In genomic region chr11:27699926-27700350, GRCh38 we compare ENCODE assay signal across 8 cellular contexts. TPM values are rescaled to one million over a fixed set of nuclear protein-coding genes. Genes with fewer than 3 reads are reported as not detected.
DNase-seq lines count a peak whose midpoint lies in the region; ATAC-seq, FAIRE-seq and TF ChIP-seq lines count a peak whose summit lies in the region.
"Had no signal": no experiment of that assay in that cellular context is flagged by ENCODE, and none has a peak within 500 bp of the region (broad histone marks: within the 10 kb centered on the region; RNA-seq: fewer than 3 reads in every experiment).

No MANE protein-coding gene starts in this region.

- no peak overlapping the region for H3K27ac Mint-ChIP-seq in activated naive CD8-positive, alpha-beta T cell treated with anti-CD3 and anti-CD28 coated beads for 36 hours
- H3K27ac Mint-ChIP-seq: T-helper 1 cell treated with Interleukin-12 subunit alpha and Interleukin-12 subunit beta and Interleukin-4 antibody, amounts not matched to agents 30 μg/mL and 1 μg/mL, for 36 hours had no signal

- H3K4me3 ChIP-seq in HFF-Myc (replicated peaks; ENCODE audit: low read depth, low read length) = peak overlapping the region; percentile 96
- H3K4me3 ChIP-seq in kidney epithelial cell (ENCODE audit: low read depth, low read length) = peak overlapping the region; percentile 91
- H3K4me3 ChIP-seq in stomach = peak overlapping the region; percentile 48 to 68 (median 60)

- H3K27ac ChIP-seq in stomach = no peak overlapping the region

- peaks cover 2% of the 10 kb centered on the region for H3K27me3 ChIP-seq in kidney epithelial cell (ENCODE audit: control insufficient read depth, insufficient read depth, low read length)
- peaks cover 0 to 90% (median 41%) of the 10 kb centered on the region in 3 donors for H3K27me3 ChIP-seq in stomach

- TF ChIP-seq POLR2A in stomach (IDR thresholded peaks at IDR 0.05) = no peak

- peaks cover 25% of the 10 kb centered on the region for H3K4me1 Mint-ChIP-seq in activated naive CD8-positive, alpha-beta T cell treated with anti-CD3 and anti-CD28 coated beads for 36 hours

- no peak for TF ChIP-seq EP300 in stomach (IDR thresholded peaks at IDR 0.05)

- intact Hi-C loops in stomach (cut with DNase I; ENCODE audit: low total_unique reads) = loop anchor here (10.0 kb wide), 2 partner anchors 835 to 1635 kb away; no protein-coding TSS in a partner anchor

- H3K36me3 ChIP-seq in kidney epithelial cell (ENCODE audit: control insufficient read depth, insufficient read depth, low read length) = no peaks in the 10 kb centered on the region
- H3K36me3 ChIP-seq in stomach = no peaks in the 10 kb centered on the region

- H3K4me1 ChIP-seq in stomach = peaks cover 21 to 36% (median 34%) of the 10 kb centered on the region in 4 donors

- H3K27me3 Mint-ChIP-seq in activated naive CD8-positive, alpha-beta T cell treated with anti-CD3 and anti-CD28 coated beads for 36 hours = peaks cover 77% of the 10 kb centered on the region

- H3K36me3 Mint-ChIP-seq in activated naive CD8-positive, alpha-beta T cell treated with anti-CD3 and anti-CD28 coated beads for 36 hours = no peaks in the 10 kb centered on the region

- TF ChIP-seq CTCF in HFF-Myc (IDR thresholded peaks at IDR 0.05; ENCODE audit: low read depth, low read length, missing control alignments) = no peak
- no peak for TF ChIP-seq CTCF in kidney epithelial cell (IDR thresholded peaks at IDR 0.05; ENCODE audit: insufficient read depth, low read length, poor library complexity, severe bottlenecking)
- TF ChIP-seq CTCF in stomach (IDR thresholded peaks at IDR 0.05) = no peak
- TF ChIP-seq CTCF in D721Med (IDR thresholded peaks at IDR 0.05; ENCODE audit: insufficient read depth, missing control alignments) = no peak

- no peak for FAIRE-seq in D721Med (lab: Jason Lieb, UNC)

- H3K9me3 ChIP-seq in stomach = no peaks in the 10 kb centered on the region

- H3K9me3 Mint-ChIP-seq in activated naive CD8-positive, alpha-beta T cell treated with anti-CD3 and anti-CD28 coated beads for 36 hours = no peaks in the 10 kb centered on the region
- H3K9me3 Mint-ChIP-seq: T-helper 1 cell treated with Interleukin-12 subunit alpha and Interleukin-12 subunit beta and Interleukin-4 antibody, amounts not matched to agents 30 μg/mL and 1 μg/mL, for 36 hours had no signal

- WGBS in stomach, 5 donors = 0 to 4% (median 1%) methylated on average over 10 to 28 of the region's 28 CpGs

- DNase-seq in HFF-Myc (ENCODE audit: extremely low read depth, low read depth) = no peak
- no peak for DNase-seq in activated naive CD8-positive, alpha-beta T cell treated with anti-CD3 and anti-CD28 coated beads for 36 hours
- DNase-seq in kidney epithelial cell (ENCODE audit: low read depth) = no peak
- no peak for DNase-seq in stomach
- DNase-seq in D721Med (ENCODE audit: insufficient read length, low spot score) = no peak
- DNase-seq in GOT3 (lab: John Stamatoyannopoulos, UW) = no peak

- H3K4me3 Mint-ChIP-seq in activated naive CD8-positive, alpha-beta T cell treated with anti-CD3 and anti-CD28 coated beads for 36 hours = peak overlapping the region; percentile 32
- H3K4me3 Mint-ChIP-seq: T-helper 1 cell treated with Interleukin-12 subunit alpha and Interleukin-12 subunit beta and Interleukin-4 antibody, amounts not matched to agents 30 μg/mL and 1 μg/mL, for 36 hours had no signal

- no peak for ATAC-seq in HG03159 (IDR thresholded peaks at IDR 0.05; ENCODE audit: unreplicated experiment)

RNA-seq across cellular contexts. Expression of gene BDNF, which starts 0.3 kb away (rescaled TPM):
- total RNA-seq in activated naive CD8-positive, alpha-beta T cell treated with anti-CD3 and anti-CD28 coated beads for 36 hours = not detected
- total RNA-seq in kidney epithelial cell (4.3 and 4.8 TPM in 2 replicates), stomach (1 to 10 TPM in 2 of 5 donors, under 1 TPM in 2, not detected in 1; under 0.01 to 1.7 (median 0.72) TPM)
- under 1 TPM; 0.33 to 0.92 (median 0.81) TPM for polyA plus RNA-seq in stomach
